1 cellular context compared by ENCODE assay signal in genomic region chr3:155860424-155860823, GRCh38.
TF ChIP-seq lines count a peak whose summit lies in the region.

No MANE protein-coding gene starts in this region.

TF ChIP-seq in K562, 482 proteins besides CTCF, POLR2A, EP300 and RAD21:
- 0 out of 2 replicates have a peak, but pooled peaks have one; percentile 12 for TF ChIP-seq CEBPB (tag; IDR thresholded peaks at IDR 0.05)
TF ChIP-seq in K562: peak in this region for 1; not testable (repeated sequence) for 481.
